Comparison of ENCODE assay signal across 23 cellular contexts in genomic region chr4:18735740-18736288, GRCh38.
DNase-seq lines count a peak whose midpoint lies in the region; ATAC-seq and TF ChIP-seq lines count a peak whose summit lies in the region.
"Had no signal": no experiment of that assay in that cellular context is flagged by ENCODE, and none has a peak within 500 bp of the region (broad histone marks: within the 10 kb centered on the region; RNA-seq: fewer than 3 reads in every experiment).

No MANE protein-coding gene starts in this region.

- no peak overlapping the region for H2AFZ ChIP-seq in SK-N-SH (ENCODE audit: low read depth)
- H2AFZ ChIP-seq: GM23338 had no signal

- H3K9me2 ChIP-seq in SK-N-SH: no peaks in the 10 kb centered on the region

- TF ChIP-seq EP300 in SK-N-SH (IDR thresholded peaks at IDR 0.05; ENCODE audit: borderline replicate concordance in 1 of 2, low read depth in 1 of 2, low read length in 1 of 2): no peak

- H3K9me3 ChIP-seq in SK-N-SH (no peaks in the 10 kb centered on the region), heart left ventricle (no peaks in the 10 kb centered on the region), right atrium auricular region (no peaks in the 10 kb centered on the region), left ventricle myocardium inferior (replicated peaks) (peaks cover 1% of the 10 kb centered on the region)
- H3K9me3 ChIP-seq: A549; BE2C; BLaER1 treated with 17β-estradiol and CSF1 and Interleukin-3, amounts not matched to agents 10 nM and 100 nM had no signal

- 9% methylated on average over 3 of the region's 3 CpGs for WGBS in SK-N-SH (ENCODE audit: low lambda C conversion rate)
- WGBS in heart left ventricle, 4 donors: 32 to 69% (median 64%) methylated on average over 3 of the region's 3 CpGs

- H3K4me2 ChIP-seq in SK-N-SH: no peak overlapping the region
- H3K4me2 ChIP-seq: A549; BLaER1 treated with 17β-estradiol and CSF1 and Interleukin-3, amounts not matched to agents 10 nM and 100 nM; GM23338 had no signal

- intact Hi-C loops in heart left ventricle (cut with DNase I): no loop called here
- intact Hi-C loops in left ventricle myocardium inferior (cut with micrococcal nuclease): no loop called here

- H4K20me1 ChIP-seq in SK-N-SH (ENCODE audit: insufficient read depth): no peaks in the 10 kb centered on the region
- H4K20me1 ChIP-seq: BLaER1 treated with 17β-estradiol and CSF1 and Interleukin-3, amounts not matched to agents 10 nM and 100 nM had no signal

- TF ChIP-seq RAD21 in SK-N-SH (IDR thresholded peaks at IDR 0.05; ENCODE audit: low read length): no peak

- no peak for TF ChIP-seq POLR2A in heart left ventricle (IDR thresholded peaks at IDR 0.05)

- no peaks in the 10 kb centered on the region for H3F3A ChIP-seq in SK-N-SH (replicated peaks; ENCODE audit: insufficient read depth)

- H3K4me1 ChIP-seq in SK-N-SH (ENCODE audit: control insufficient read depth in 1 of 2, insufficient read depth in 2 of 2, low read depth in 1 of 2, low read length in 1 of 2) (no peaks in the 10 kb centered on the region), heart left ventricle (peaks cover 0 to 18% (median 5%) of the 10 kb centered on the region in 12 donors), right atrium auricular region (peaks cover 0 to 23% of the 10 kb centered on the region in 2 donors), left ventricle myocardium inferior (peaks cover 36% of the 10 kb centered on the region)
- H3K4me1 ChIP-seq: A549; BE2C; BLaER1 treated with 17β-estradiol and CSF1 and Interleukin-3, amounts not matched to agents 10 nM and 100 nM had no signal

- ATAC-seq in SK-N-SH treated with all-trans-retinoic acid at 6 μM for 48 hours: peak; percentile 36
- peak; percentile 19 to 63 (median 40) for ATAC-seq in heart left ventricle
- ATAC-seq in GM19035 (IDR thresholded peaks at IDR 0.05; ENCODE audit: unreplicated experiment): no peak
- ATAC-seq: A549, GM12878, GM23338, HCT116 had no signal

- CTCF ChIA-PET in SK-N-SH (lab: Yijun Ruan, JAX): no interaction called here

- H3K4me3 ChIP-seq in SK-N-SH (ENCODE audit: low read depth in 2 of 2, low read length in 1 of 2) (no peak overlapping the region), heart left ventricle (no peak overlapping the region), right atrium auricular region (no peak overlapping the region), left ventricle myocardium inferior (no peak overlapping the region)
- H3K4me3 ChIP-seq: A549; BLaER1 treated with 17β-estradiol and CSF1 and Interleukin-3, amounts not matched to agents 10 nM and 100 nM; GM12878; GM23338 had no signal

- POLR2A ChIA-PET in SK-N-SH (lab: Yijun Ruan, JAX): no interaction called here

- H3K36me3 ChIP-seq in SK-N-SH (replicated peaks in 1 of 2; ENCODE audit: control insufficient read depth in 1 of 2, insufficient read depth in 2 of 2, low read length in 1 of 2) (no peaks in the 10 kb centered on the region), heart left ventricle (no peaks in the 10 kb centered on the region), right atrium auricular region (no peaks in the 10 kb centered on the region), left ventricle myocardium inferior (no peaks in the 10 kb centered on the region)
- H3K36me3 ChIP-seq: BE2C; BLaER1 treated with 17β-estradiol and CSF1 and Interleukin-3, amounts not matched to agents 10 nM and 100 nM had no signal

- no peak overlapping the region for H3K27ac ChIP-seq in SK-N-SH (ENCODE audit: low read depth in 2 of 2, low read length in 1 of 2)
- peak overlapping the region in 8 of 12 donors; percentile 5 to 73 (median 62) for H3K27ac ChIP-seq in heart left ventricle
- H3K27ac ChIP-seq in right atrium auricular region: no peak overlapping the region
- H3K27ac ChIP-seq in left ventricle myocardium inferior (replicated peaks): peak overlapping the region; percentile 67
- H3K27ac ChIP-seq: A549; BLaER1 treated with 17β-estradiol and CSF1 and Interleukin-3, amounts not matched to agents 10 nM and 100 nM had no signal

- H3K27me3 ChIP-seq in SK-N-SH (ENCODE audit: insufficient read depth): no peaks in the 10 kb centered on the region
- no peaks in the 10 kb centered on the region for H3K27me3 ChIP-seq in heart left ventricle
- H3K27me3 ChIP-seq in right atrium auricular region: no peaks in the 10 kb centered on the region
- H3K27me3 ChIP-seq in left ventricle myocardium inferior (ENCODE audit: low read depth): no peaks in the 10 kb centered on the region
- H3K27me3 ChIP-seq: BE2C; BLaER1 treated with 17β-estradiol and CSF1 and Interleukin-3, amounts not matched to agents 10 nM and 100 nM had no signal

- H3K79me2 ChIP-seq in SK-N-SH (ENCODE audit: insufficient read depth): no peaks in the 10 kb centered on the region

- H3K9ac ChIP-seq in SK-N-SH: no peak overlapping the region
- H3K9ac ChIP-seq: BLaER1 treated with 17β-estradiol and CSF1 and Interleukin-3, amounts not matched to agents 10 nM and 100 nM had no signal

- TF ChIP-seq CTCF in SK-N-SH (IDR thresholded peaks at IDR 0.05) (no peak), heart left ventricle (IDR thresholded peaks at IDR 0.05) (no peak), right atrium auricular region (IDR thresholded peaks at IDR 0.05) (no peak), left ventricle myocardium inferior (IDR thresholded peaks at IDR 0.05; ENCODE audit: borderline replicate concordance) (no peak)

- no peak for DNase-seq in SK-N-SH
- no peak for DNase-seq in heart left ventricle
- DNase-seq in right atrium auricular region (ENCODE audit: low spot score): no peak
- no peak for DNase-seq in left ventricle myocardium inferior
- DNase-seq in SIG-M5 (lab: John Stamatoyannopoulos, UW): no peak
- DNase-seq: 8988T; ACHN; AML-193; BE2C; CD4-positive, alpha-beta T cell; CD8-positive, alpha-beta memory T cell; DMS 273 treated with DMSO at 0.1 percent for 48 hours; DMS79; EL; GDM1; H9 had no signal

TF ChIP-seq in SK-N-SH treated with all-trans-retinoic acid at 6 μM for 48 hours, 23 proteins besides CTCF, POLR2A, EP300 and RAD21 (continues in another document):
- TF ChIP-seq POU6F1 (CRISPR knock-in tag; IDR thresholded peaks at IDR 0.05; ENCODE audit: borderline replicate concordance, low read depth): no peak
- TF ChIP-seq ZFP30 (CRISPR knock-in tag; IDR thresholded peaks at IDR 0.05): no peak
- TF ChIP-seq ZNF565 (CRISPR knock-in tag; conservative IDR thresholded peaks at IDR 0.05; ENCODE audit: low read depth): no peak
- TF ChIP-seq ISL1 (CRISPR knock-in tag; IDR thresholded peaks at IDR 0.05): peak; percentile 52
- no peak for TF ChIP-seq BACH2 (CRISPR knock-in tag; IDR thresholded peaks at IDR 0.05; ENCODE audit: borderline replicate concordance)
- no peak for TF ChIP-seq ZFP3 (CRISPR knock-in tag; IDR thresholded peaks at IDR 0.05)

TF ChIP-seq in SK-N-SH, 30 proteins besides CTCF, POLR2A, EP300 and RAD21 (continues in another document):
- TF ChIP-seq SIN3A (IDR thresholded peaks at IDR 0.05; ENCODE audit: borderline replicate concordance, low read depth, low read length) (no peak), FOXM1 (IDR thresholded peaks at IDR 0.05; ENCODE audit: low read depth) (no peak), MEF2A (IDR thresholded peaks at IDR 0.05; ENCODE audit: borderline replicate concordance, low read depth) (no peak), GATA2 (CRISPR knock-in tag; IDR thresholded peaks at IDR 0.05) (no peak), SMC3 (IDR thresholded peaks at IDR 0.05; ENCODE audit: low read depth, low read length) (no peak), RFX5 (IDR thresholded peaks at IDR 0.05; ENCODE audit: low read length) (no peak), REST (IDR thresholded peaks at IDR 0.05; ENCODE audit: low read depth, low read length) (no peak), RXRA (IDR thresholded peaks at IDR 0.05; ENCODE audit: borderline replicate concordance, low read depth) (no peak), TEAD4 (IDR thresholded peaks at IDR 0.05; ENCODE audit: borderline replicate concordance, insufficient read depth) (no peak), POLR2AphosphoS5 (IDR thresholded peaks at IDR 0.05; ENCODE audit: low read depth, low read length) (no peak)
- TF ChIP-seq, protein P1, sequence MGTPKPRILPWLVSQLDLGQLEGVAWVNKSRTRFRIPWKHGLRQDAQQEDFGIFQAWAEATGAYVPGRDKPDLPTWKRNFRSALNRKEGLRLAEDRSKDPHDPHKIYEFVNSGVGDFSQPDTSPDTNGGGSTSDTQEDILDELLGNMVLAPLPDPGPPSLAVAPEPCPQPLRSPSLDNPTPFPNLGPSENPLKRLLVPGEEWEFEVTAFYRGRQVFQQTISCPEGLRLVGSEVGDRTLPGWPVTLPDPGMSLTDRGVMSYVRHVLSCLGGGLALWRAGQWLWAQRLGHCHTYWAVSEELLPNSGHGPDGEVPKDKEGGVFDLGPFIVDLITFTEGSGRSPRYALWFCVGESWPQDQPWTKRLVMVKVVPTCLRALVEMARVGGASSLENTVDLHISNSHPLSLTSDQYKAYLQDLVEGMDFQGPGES (IDR thresholded peaks at IDR 0.05; ENCODE audit: low read depth, low read length): no peak

Comparison
In these comparisons a context has a peak if more than half of its experiments do, and no peak if none do; other contexts are left out.
1. H3K27ac ChIP-seq: peak in heart left ventricle (8 of 12) and left ventricle myocardium inferior (single experiment); none in SK-N-SH (0 of 2) and right atrium auricular region (0 of 2).